In the genomic region with DNA sequence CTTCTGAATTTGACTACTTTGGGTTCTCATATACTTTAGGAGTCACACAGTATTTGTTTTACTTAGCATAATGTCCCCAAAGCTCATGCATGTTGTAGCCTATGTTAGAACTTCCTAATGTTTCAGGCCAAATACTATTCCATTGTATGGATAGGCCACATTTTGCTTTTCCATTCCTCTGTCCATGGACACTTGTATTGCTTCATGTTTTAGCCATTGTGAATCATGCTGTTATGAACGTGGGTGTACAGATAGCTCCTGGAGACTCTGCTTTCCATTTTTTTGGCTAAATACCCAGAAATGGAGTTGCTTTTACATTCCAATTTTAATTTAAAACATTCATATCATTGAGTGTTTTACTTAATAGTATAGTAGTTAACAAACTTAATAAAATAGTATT, we compare ENCODE assay signal across 24 cellular contexts. TPM values are rescaled to one million over a fixed set of nuclear protein-coding genes. Genes with fewer than 3 reads are reported as not detected.
"Had no signal": no experiment of that assay in that cellular context is flagged by ENCODE, and none has a peak within 500 bp of the region (broad histone marks: within the 10 kb centered on the region; RNA-seq: fewer than 3 reads in every experiment).

No MANE protein-coding gene starts in this region.

- H3K9ac ChIP-seq: parathyroid adenoma had no signal

- H2AFZ ChIP-seq: parathyroid adenoma had no signal

- ATAC-seq: activated T-cell treated with anti-CD3 and anti-CD28 coated beads, Interleukin-2, amount 50 U/mL, for 72 hours; left cardiac atrium; natural killer cell; right lobe of liver; stimulated activated effector memory CD8-positive, alpha-beta T cell treated with anti-CD3 and anti-CD28 coated beads, Interleukin-12 subunit alpha, Interleukin-12 subunit beta, amount 100 ng/mL, for 72 hours; T-cell had no signal

- H3K27ac Mint-ChIP-seq: activated T-cell treated with anti-CD3 and anti-CD28 coated beads, Interleukin-2, amount 50 U/mL, for 72 hours; T-cell had no signal

- DNase-seq: activated CD4-positive, CD25-positive, alpha-beta regulatory T cell treated with anti-CD3 and anti-CD28 coated beads, Interleukin-2, amount 50 U/mL, for 72 hours; activated effector memory CD4-positive, alpha-beta T cell treated with anti-CD3 and anti-CD28 coated beads, Interleukin-2, amount 50 U/mL, for 16 hours; activated naive CD4-positive, alpha-beta T cell treated with anti-CD3 and anti-CD28 coated beads, Interleukin-2, amount 50 U/mL, for 16 hours; activated T-cell treated with anti-CD3 and anti-CD28 coated beads, Interleukin-2, amount 50 U/mL, for 72 hours; amniotic stem cell; central memory CD4-positive, alpha-beta T cell; erythroblast; left cardiac atrium; mesendoderm; natural killer cell; right lobe of liver; stimulated activated CD4-positive, alpha-beta T cell treated with anti-CD3 and anti-CD28 coated beads, Interleukin-4, amount 100 ng/mL, for 24 hours; stomach; T-cell; testis had no signal

- H3K4me1 ChIP-seq: parathyroid adenoma, right lobe of liver, testis had no signal

- H3K9me3 Mint-ChIP-seq: activated T-cell treated with anti-CD3 and anti-CD28 coated beads, Interleukin-2, amount 50 U/mL, for 72 hours; natural killer cell; stimulated activated effector memory CD8-positive, alpha-beta T cell treated with anti-CD3 and anti-CD28 coated beads, Interleukin-12 subunit alpha, Interleukin-12 subunit beta, amount 100 ng/mL, for 72 hours; T-cell; type B pancreatic cell had no signal

- H3K4me1 Mint-ChIP-seq: T-cell had no signal

- H3K4me3 Mint-ChIP-seq: activated T-cell treated with anti-CD3 and anti-CD28 coated beads, Interleukin-2, amount 50 U/mL, for 72 hours; natural killer cell; stimulated activated effector memory CD8-positive, alpha-beta T cell treated with anti-CD3 and anti-CD28 coated beads, Interleukin-12 subunit alpha, Interleukin-12 subunit beta, amount 100 ng/mL, for 72 hours; type B pancreatic cell had no signal

- H3K27ac ChIP-seq: coronary artery, neutrophil, parathyroid adenoma, right lobe of liver, stomach, testis had no signal

- H3K4me3 ChIP-seq: coronary artery, right lobe of liver, stomach, testis had no signal

- H3K9me3 ChIP-seq: neutrophil, right lobe of liver, stomach, testis had no signal

- H3K79me2 ChIP-seq: parathyroid adenoma had no signal

- H3K27me3 Mint-ChIP-seq: T-cell, type B pancreatic cell had no signal

- H3K27me3 ChIP-seq: neutrophil, right lobe of liver, stomach, testis had no signal

RNA-seq across cellular contexts. Expression of gene HTT-AS, which starts 54.6 kb away (rescaled TPM):
- total RNA-seq: activated CD8-positive, alpha-beta memory T cell treated with anti-CD3 and anti-CD28 coated beads for 36 hours; activated T-cell treated with anti-CD3 and anti-CD28 coated beads, Interleukin-2, amount 50 U/mL, for 72 hours; fibroblast of villous mesenchyme; glomerular endothelial cell; left cardiac atrium; lower leg skin; natural killer cell; right lobe of liver; stomach; T-cell; testis had no signal
- polyA plus RNA-seq: stomach had no signal
